ENCODE assay signal across 11 cellular contexts in genomic region chr2:226905718-226906438, GRCh38.
DNase-seq lines count a peak whose midpoint lies in the region; ATAC-seq and TF ChIP-seq lines count a peak whose summit lies in the region.
"Had no signal": no experiment of that assay in that cellular context is flagged by ENCODE, and none has a peak within 500 bp of the region (broad histone marks: within the 10 kb centered on the region; RNA-seq: fewer than 3 reads in every experiment).

No MANE protein-coding gene starts in this region.

- H3K4me3 ChIP-seq in GM06990 (replicated peaks; ENCODE audit: low read depth, low read length) = peak overlapping the region; percentile 19
- H3K4me3 ChIP-seq in Karpas-422 (ENCODE audit: low read length) = peak overlapping the region; percentile 2; the same call in 1 of the 2 replicates
- no peak overlapping the region for H3K4me3 ChIP-seq in SK-N-SH (ENCODE audit: low read depth in 2 of 2, low read length in 1 of 2)
- H3K4me3 ChIP-seq in uterus = no peak overlapping the region
- H3K4me3 ChIP-seq: vagina had no signal

- H3K27me3 ChIP-seq in GM06990 (replicated peaks; ENCODE audit: control insufficient read depth, insufficient read depth, low read length) (no peaks in the 10 kb centered on the region), Karpas-422 (ENCODE audit: low read length) (no peaks in the 10 kb centered on the region), SK-N-SH (ENCODE audit: insufficient read depth) (no peaks in the 10 kb centered on the region), uterus (no peaks in the 10 kb centered on the region)
- H3K27me3 ChIP-seq: vagina had no signal

- H4K20me1 ChIP-seq in Karpas-422 (ENCODE audit: insufficient read depth, low read depth, low read length) (no peaks in the 10 kb centered on the region; the same call in 1 of the 2 replicates), SK-N-SH (ENCODE audit: insufficient read depth) (no peaks in the 10 kb centered on the region)

- peaks cover 4% of the 10 kb centered on the region for H3F3A ChIP-seq in SK-N-SH (replicated peaks; ENCODE audit: insufficient read depth)

- TF ChIP-seq RAD21 in SK-N-SH (IDR thresholded peaks at IDR 0.05; ENCODE audit: low read length) = no peak

- intact Hi-C loops in uterus (cut with DNase I; ENCODE audit: low total_unique reads) = no loop called here

- peak overlapping the region; percentile 42 for H3K4me2 ChIP-seq in Karpas-422 (ENCODE audit: low read depth, low read length, poor library complexity, severe bottlenecking)
- H3K4me2 ChIP-seq in SK-N-SH = no peak overlapping the region

- H3K27me3 Mint-ChIP-seq in progenitor cell of endocrine pancreas = no peaks in the 10 kb centered on the region

- CTCF ChIA-PET in SK-N-SH (lab: Yijun Ruan, JAX) = interaction anchor here (1.0 kb wide), 1 partner anchor 10 kb away, joined by 3 read pairs; no protein-coding TSS in a partner anchor

- H2AFZ ChIP-seq in Karpas-422 (ENCODE audit: low read length) (no peak overlapping the region), SK-N-SH (ENCODE audit: low read depth) (no peak overlapping the region)

- H3K9me3 ChIP-seq in Karpas-422 (ENCODE audit: low read length) (no peaks in the 10 kb centered on the region), SK-N-SH (no peaks in the 10 kb centered on the region), uterus (no peaks in the 10 kb centered on the region)
- H3K9me3 ChIP-seq: vagina had no signal

- H3K9ac ChIP-seq in Karpas-422 (ENCODE audit: low read length) (peak overlapping the region; percentile 1; the same call in 1 of the 2 replicates), SK-N-SH (no peak overlapping the region)

- ATAC-seq in GM19372 (IDR thresholded peaks at IDR 0.05; ENCODE audit: low read depth, unreplicated experiment) (peak; percentile 80), HG02885 (IDR thresholded peaks at IDR 0.05; ENCODE audit: poor library complexity, unreplicated experiment) (peak; percentile 83)
- ATAC-seq: WTC11 had no signal

- H3K4me3 Mint-ChIP-seq in progenitor cell of endocrine pancreas (ENCODE audit: low read depth) = no peak overlapping the region
- H3K4me3 Mint-ChIP-seq: WTC11 had no signal

- WGBS in SK-N-SH (ENCODE audit: low lambda C conversion rate) = 96% methylated on average over 6 of the region's 7 CpGs

- H3K79me2 ChIP-seq in Karpas-422 (ENCODE audit: low read length) (no peaks in the 10 kb centered on the region), SK-N-SH (ENCODE audit: insufficient read depth) (no peaks in the 10 kb centered on the region; the same call in 1 of the 2 replicates)

- peak; percentile 78 for DNase-seq in GM06990 (ENCODE audit: extremely low read depth, insufficient read length)
- peak; percentile 53 for DNase-seq in Karpas-422
- DNase-seq in progenitor cell of endocrine pancreas (ENCODE audit: low spot score, unreplicated experiment) = no peak
- DNase-seq in SK-N-SH = no peak
- DNase-seq in NCI-H2107 (lab: John Stamatoyannopoulos, UW) = no peak
- DNase-seq in uterus = no peak
- DNase-seq: aorta had no signal

- H3K4me1 ChIP-seq in Karpas-422 (ENCODE audit: low read length) (peaks cover 65% of the 10 kb centered on the region), SK-N-SH (ENCODE audit: control insufficient read depth in 1 of 2, insufficient read depth in 2 of 2, low read depth in 1 of 2, low read length in 1 of 2) (peaks cover 9 to 23% of the 10 kb centered on the region in 2 experiments; a peak in 3 of 4 replicates), uterus (no peaks in the 10 kb centered on the region)

- no peaks in the 10 kb centered on the region for H3K9me3 Mint-ChIP-seq in progenitor cell of endocrine pancreas (ENCODE audit: low read depth)
- H3K9me3 Mint-ChIP-seq: WTC11 had no signal

- POLR2A ChIA-PET in SK-N-SH (lab: Yijun Ruan, JAX) = no interaction called here

- no peak for TF ChIP-seq EP300 in SK-N-SH (IDR thresholded peaks at IDR 0.05; ENCODE audit: borderline replicate concordance in 1 of 2, low read depth in 1 of 2, low read length in 1 of 2)

- H3K27ac ChIP-seq in Karpas-422 (ENCODE audit: low read length) (peak overlapping the region; percentile 21), SK-N-SH (ENCODE audit: low read depth in 2 of 2, low read length in 1 of 2) (no peak overlapping the region), uterus (no peak overlapping the region)
- H3K27ac ChIP-seq: vagina had no signal

- no peak for TF ChIP-seq POLR2A in uterus (IDR thresholded peaks at IDR 0.05)

- TF ChIP-seq CTCF in GM06990 (IDR thresholded peaks at IDR 0.05; ENCODE audit: insufficient read depth, low read length, poor library complexity, severe bottlenecking) (no peak), progenitor cell of endocrine pancreas (IDR thresholded peaks at IDR 0.05; ENCODE audit: unreplicated experiment) (no peak), SK-N-SH (IDR thresholded peaks at IDR 0.05) (no peak), uterus (IDR thresholded peaks at IDR 0.05) (no peak)

- H3K27ac Mint-ChIP-seq in progenitor cell of endocrine pancreas = no peak overlapping the region
- H3K27ac Mint-ChIP-seq: WTC11 had no signal

- H3K4me1 Mint-ChIP-seq in progenitor cell of endocrine pancreas (ENCODE audit: low read depth) = peaks cover 6% of the 10 kb centered on the region
- H3K4me1 Mint-ChIP-seq: WTC11 had no signal

- no peaks in the 10 kb centered on the region for H3K36me3 Mint-ChIP-seq in progenitor cell of endocrine pancreas (ENCODE audit: insufficient read depth)
- H3K36me3 Mint-ChIP-seq: WTC11 had no signal

- H3K9me2 ChIP-seq in Karpas-422 (replicated peaks; ENCODE audit: insufficient read depth, low read length) (no peaks in the 10 kb centered on the region), SK-N-SH (no peaks in the 10 kb centered on the region)

- H3K36me3 ChIP-seq in GM06990 (ENCODE audit: control insufficient read depth, insufficient read depth, low read length) (peaks cover 3% of the 10 kb centered on the region), Karpas-422 (ENCODE audit: insufficient read depth, low read length) (no peaks in the 10 kb centered on the region), SK-N-SH (replicated peaks in 1 of 2; ENCODE audit: control insufficient read depth in 1 of 2, insufficient read depth in 2 of 2, low read length in 1 of 2) (peaks cover 3 to 8% of the 10 kb centered on the region in 2 experiments), uterus (no peaks in the 10 kb centered on the region)
- H3K36me3 ChIP-seq: vagina had no signal

TF ChIP-seq in SK-N-SH, 30 proteins besides CTCF, POLR2A, EP300 and RAD21:
- TF ChIP-seq USF2 (IDR thresholded peaks at IDR 0.05; ENCODE audit: borderline replicate concordance, low read depth, low read length) = no peak
- no peak for TF ChIP-seq ZBTB33 (IDR thresholded peaks at IDR 0.05; ENCODE audit: borderline replicate concordance, low read depth)
- TF ChIP-seq TEAD4 (IDR thresholded peaks at IDR 0.05; ENCODE audit: borderline replicate concordance, insufficient read depth) = no peak
- TF ChIP-seq RFX5 (IDR thresholded peaks at IDR 0.05; ENCODE audit: low read length) = no peak
- no peak for TF ChIP-seq ELF1 (IDR thresholded peaks at IDR 0.05)
- TF ChIP-seq MXI1 (IDR thresholded peaks at IDR 0.05; ENCODE audit: low read depth, low read length) = no peak
TF ChIP-seq in SK-N-SH: peak in this region for 0.

Comparison
In these comparisons a context has a peak if more than half of its experiments do, and no peak if none do; other contexts are left out.
1. DNase-seq: peak in GM06990 (single experiment) and Karpas-422 (single experiment); none in progenitor cell of endocrine pancreas (single experiment), SK-N-SH (single experiment), NCI-H2107 (single experiment) and uterus (0 of 2).
2. H3K4me3 ChIP-seq: peak in GM06990 (single experiment) and Karpas-422 (single experiment); none in SK-N-SH (0 of 2) and uterus (0 of 2).